Comparison of ENCODE assay signal across 23 cellular contexts in the genomic region with DNA sequence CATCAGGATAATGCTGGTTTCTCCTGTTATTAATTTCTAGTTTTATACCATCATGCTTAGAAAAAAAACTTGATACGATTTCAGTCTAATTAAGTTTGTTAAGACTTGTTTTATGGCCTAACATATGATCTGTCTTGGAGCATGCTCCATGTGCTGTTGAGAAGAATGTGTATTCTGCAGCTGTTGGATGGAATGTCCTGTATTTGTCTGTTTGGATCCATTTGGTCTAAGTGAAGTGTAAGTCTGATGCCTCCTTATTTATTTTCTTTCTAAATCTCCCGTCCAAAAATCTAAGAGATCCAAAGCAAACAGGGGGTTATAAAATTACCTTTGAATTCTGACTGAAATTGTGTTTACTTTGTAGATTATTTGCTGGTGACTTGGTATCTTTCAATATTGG. TPM values are rescaled to one million over a fixed set of nuclear protein-coding genes. Genes with fewer than 3 reads are reported as not detected.
"Had no signal": no experiment of that assay in that cellular context is flagged by ENCODE, and none has a peak within 500 bp of the region (broad histone marks: within the 10 kb centered on the region; RNA-seq: fewer than 3 reads in every experiment).

No MANE protein-coding gene starts in this region.

- H3K27me3 Mint-ChIP-seq: natural killer cell treated with Interleukin-12 subunit alpha and Interleukin-12 subunit beta and Interleukin-15 and Interleukin-18, amount 100 ng/mL, for 72 hours; progenitor cell of endocrine pancreas; type B pancreatic cell had no signal

- H3K9me3 ChIP-seq: body of pancreas, lower lobe of right lung, suprapubic skin had no signal

- H3K27ac ChIP-seq: body of pancreas, lower lobe of right lung, suprapubic skin had no signal

- H3K4me3 ChIP-seq: body of pancreas, lower lobe of right lung, suprapubic skin had no signal

- H3K36me3 ChIP-seq: lower lobe of right lung had no signal

- DNase-seq: activated CD4-positive, alpha-beta T cell treated with anti-CD3 and anti-CD28 coated beads, Interleukin-2, amount 50 U/mL, for 1 hour; activated naive CD4-positive, alpha-beta T cell treated with anti-CD3 and anti-CD28 coated beads for 36 hours; amniotic stem cell; body of pancreas; central memory CD4-positive, alpha-beta T cell; cortex of kidney; effector memory CD4-positive, alpha-beta T cell; erythroblast; left cardiac atrium; lower lobe of right lung; occipital lobe; stimulated activated CD4-positive, alpha-beta T cell treated with anti-CD3 and anti-CD28 coated beads, Interleukin-4, amount 100 ng/mL, for 1 hour; stimulated activated CD8-positive, alpha-beta memory T cell treated with anti-CD3 and anti-CD28 coated beads, Interleukin-4, amount 100 ng/mL, for 48 hours; stimulated activated naive CD8-positive, alpha-beta T cell treated with anti-CD3 and anti-CD28 coated beads, Interleukin-15, Interleukin-2, amounts not matched to agents 100 U/mL and 50 U/mL, for 24 hours had no signal

- H3K27me3 ChIP-seq: body of pancreas, suprapubic skin had no signal

- H3K36me3 Mint-ChIP-seq: WTC11 had no signal

- ATAC-seq: body of pancreas; left cardiac atrium; lower lobe of right lung; natural killer cell treated with Interleukin-12 subunit alpha and Interleukin-12 subunit beta and Interleukin-15 and Interleukin-18, amount 100 ng/mL, for 72 hours; sciatic nerve; stimulated activated naive CD8-positive, alpha-beta T cell treated with anti-CD3 and anti-CD28 coated beads, Interleukin-15, Interleukin-2, amounts not matched to agents 100 U/mL and 50 U/mL, for 24 hours; WTC11 had no signal

- H3K4me3 Mint-ChIP-seq: activated naive CD4-positive, alpha-beta T cell treated with anti-CD3 and anti-CD28 coated beads for 36 hours; activated T-helper 1 cell treated with anti-CD3 and anti-CD28 coated beads, Interleukin-12 subunit alpha, Interleukin-12 subunit beta, Interleukin-2, Interleukin-4 antibody, amounts not matched to agents 30 ng/mL and 10 ng/mL and 1 ng/mL, durations not matched to agents 14 hours and 24 hours and 36 hours; type B pancreatic cell; WTC11 had no signal

- H3K9me3 Mint-ChIP-seq: activated naive CD4-positive, alpha-beta T cell treated with anti-CD3 and anti-CD28 coated beads for 36 hours; activated T-helper 1 cell treated with anti-CD3 and anti-CD28 coated beads, Interleukin-12 subunit alpha, Interleukin-12 subunit beta, Interleukin-2, Interleukin-4 antibody, amounts not matched to agents 30 ng/mL and 10 ng/mL and 1 ng/mL, durations not matched to agents 14 hours and 24 hours and 36 hours; natural killer cell treated with Interleukin-12 subunit alpha and Interleukin-12 subunit beta and Interleukin-15 and Interleukin-18, amount 100 ng/mL, for 72 hours; type B pancreatic cell; WTC11 had no signal

- H3K27ac Mint-ChIP-seq: activated naive CD4-positive, alpha-beta T cell treated with anti-CD3 and anti-CD28 coated beads for 36 hours; activated T-helper 1 cell treated with anti-CD3 and anti-CD28 coated beads, Interleukin-12 subunit alpha, Interleukin-12 subunit beta, Interleukin-2, Interleukin-4 antibody, amounts not matched to agents 30 ng/mL and 10 ng/mL and 1 ng/mL, durations not matched to agents 14 hours and 24 hours and 36 hours; natural killer cell treated with Interleukin-12 subunit alpha and Interleukin-12 subunit beta and Interleukin-15 and Interleukin-18, amount 100 ng/mL, for 72 hours; progenitor cell of endocrine pancreas; type B pancreatic cell; WTC11 had no signal

RNA-seq across cellular contexts. Expression of a gene that starts 30.0 kb away (rescaled TPM):
- total RNA-seq: activated naive CD4-positive, alpha-beta T cell treated with anti-CD3 and anti-CD28 coated beads for 36 hours; activated T-helper 1 cell treated with anti-CD3 and anti-CD28 coated beads, Interleukin-12 subunit alpha, Interleukin-12 subunit beta, Interleukin-2, Interleukin-4 antibody, amounts not matched to agents 30 ng/mL and 10 ng/mL and 1 ng/mL, durations not matched to agents 14 hours and 24 hours and 36 hours; body of pancreas; left cardiac atrium; lower lobe of right lung; natural killer cell treated with Interleukin-12 subunit alpha and Interleukin-12 subunit beta and Interleukin-15 and Interleukin-18, amount 100 ng/mL, for 72 hours; progenitor cell of endocrine pancreas; SK-MEL-5; suprapubic skin; T-helper 1 cell treated with Interleukin-12 subunit alpha and Interleukin-12 subunit beta and Interleukin-4 antibody, amounts not matched to agents 30 ng/mL and 1 ng/mL, for 36 hours had no signal
